Comparison of ENCODE assay signal across 1 cellular context in the genomic region with DNA sequence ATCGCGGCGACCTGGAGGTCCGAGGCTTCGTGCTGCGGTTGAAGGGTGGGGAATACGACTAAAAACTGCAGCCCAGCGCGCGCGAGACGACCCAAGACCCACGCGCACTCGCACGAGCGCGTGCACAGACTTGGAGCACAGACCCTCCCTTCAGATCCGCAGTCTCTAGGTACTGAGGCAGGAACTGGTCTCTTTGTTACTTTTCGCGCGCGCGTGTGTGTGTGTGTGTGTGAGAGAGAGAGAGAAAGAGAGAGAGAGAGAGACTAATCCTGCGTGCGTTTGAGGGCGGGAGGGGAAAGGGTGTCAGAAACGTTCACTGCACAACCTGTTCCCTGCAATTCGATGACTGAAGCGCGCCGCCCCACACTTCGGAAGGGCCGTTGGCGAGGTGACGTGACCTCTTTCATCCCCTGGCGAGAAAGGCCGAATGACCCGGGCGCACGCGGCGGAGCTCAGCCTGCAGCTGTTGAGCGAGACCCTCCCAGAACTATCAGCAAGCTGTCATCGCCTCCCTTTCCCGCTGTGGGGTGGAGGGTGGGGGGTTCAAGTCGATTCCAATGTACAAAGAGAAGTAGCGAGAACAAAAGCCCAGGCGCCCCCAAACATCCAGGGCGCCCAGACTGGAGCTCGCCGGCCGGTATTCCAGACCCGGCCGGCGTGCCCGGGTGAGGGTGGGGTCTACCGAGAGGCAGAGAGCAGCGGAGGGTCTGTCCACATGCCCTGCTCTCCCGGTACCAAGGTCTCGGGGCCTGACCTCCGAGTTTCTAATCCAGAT.
TF ChIP-seq lines count a peak whose summit lies in the region.

No MANE protein-coding gene starts in this region.

TF ChIP-seq in K562, 482 proteins besides CTCF, POLR2A, EP300 and RAD21 (continued from another document and continues in another):
- TF ChIP-seq, protein P1, sequence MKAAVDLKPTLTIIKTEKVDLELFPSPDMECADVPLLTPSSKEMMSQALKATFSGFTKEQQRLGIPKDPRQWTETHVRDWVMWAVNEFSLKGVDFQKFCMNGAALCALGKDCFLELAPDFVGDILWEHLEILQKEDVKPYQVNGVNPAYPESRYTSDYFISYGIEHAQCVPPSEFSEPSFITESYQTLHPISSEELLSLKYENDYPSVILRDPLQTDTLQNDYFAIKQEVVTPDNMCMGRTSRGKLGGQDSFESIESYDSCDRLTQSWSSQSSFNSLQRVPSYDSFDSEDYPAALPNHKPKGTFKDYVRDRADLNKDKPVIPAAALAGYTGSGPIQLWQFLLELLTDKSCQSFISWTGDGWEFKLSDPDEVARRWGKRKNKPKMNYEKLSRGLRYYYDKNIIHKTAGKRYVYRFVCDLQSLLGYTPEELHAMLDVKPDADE (conservative IDR thresholded peaks at IDR 0.05; ENCODE audit: control insufficient read depth, low read depth, low read length) = no peak
- no peak for TF ChIP-seq ZNF551 (CRISPR knock-in tag; IDR thresholded peaks at IDR 0.05)
- TF ChIP-seq NFE2L1 (tag; IDR thresholded peaks at IDR 0.05; ENCODE audit: borderline replicate concordance, low read depth) = no peak
- TF ChIP-seq SIRT6 (IDR thresholded peaks at IDR 0.05; ENCODE audit: low read depth, low read length) = no peak
- TF ChIP-seq, protein P2, sequence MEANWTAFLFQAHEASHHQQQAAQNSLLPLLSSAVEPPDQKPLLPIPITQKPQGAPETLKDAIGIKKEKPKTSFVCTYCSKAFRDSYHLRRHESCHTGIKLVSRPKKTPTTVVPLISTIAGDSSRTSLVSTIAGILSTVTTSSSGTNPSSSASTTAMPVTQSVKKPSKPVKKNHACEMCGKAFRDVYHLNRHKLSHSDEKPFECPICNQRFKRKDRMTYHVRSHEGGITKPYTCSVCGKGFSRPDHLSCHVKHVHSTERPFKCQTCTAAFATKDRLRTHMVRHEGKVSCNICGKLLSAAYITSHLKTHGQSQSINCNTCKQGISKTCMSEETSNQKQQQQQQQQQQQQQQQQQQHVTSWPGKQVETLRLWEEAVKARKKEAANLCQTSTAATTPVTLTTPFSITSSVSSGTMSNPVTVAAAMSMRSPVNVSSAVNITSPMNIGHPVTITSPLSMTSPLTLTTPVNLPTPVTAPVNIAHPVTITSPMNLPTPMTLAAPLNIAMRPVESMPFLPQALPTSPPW (CRISPR knock-in tag; IDR thresholded peaks at IDR 0.05) = no peak; the same call in 1 of the 2 replicates
- no peak for TF ChIP-seq SMAD2 (IDR thresholded peaks at IDR 0.05; ENCODE audit: low read depth, low read length)
- TF ChIP-seq ZNF507 (tag; conservative IDR thresholded peaks at IDR 0.05) = no peak
- no peak for TF ChIP-seq KLF16 (IDR thresholded peaks at IDR 0.05)
- TF ChIP-seq, protein P3, sequence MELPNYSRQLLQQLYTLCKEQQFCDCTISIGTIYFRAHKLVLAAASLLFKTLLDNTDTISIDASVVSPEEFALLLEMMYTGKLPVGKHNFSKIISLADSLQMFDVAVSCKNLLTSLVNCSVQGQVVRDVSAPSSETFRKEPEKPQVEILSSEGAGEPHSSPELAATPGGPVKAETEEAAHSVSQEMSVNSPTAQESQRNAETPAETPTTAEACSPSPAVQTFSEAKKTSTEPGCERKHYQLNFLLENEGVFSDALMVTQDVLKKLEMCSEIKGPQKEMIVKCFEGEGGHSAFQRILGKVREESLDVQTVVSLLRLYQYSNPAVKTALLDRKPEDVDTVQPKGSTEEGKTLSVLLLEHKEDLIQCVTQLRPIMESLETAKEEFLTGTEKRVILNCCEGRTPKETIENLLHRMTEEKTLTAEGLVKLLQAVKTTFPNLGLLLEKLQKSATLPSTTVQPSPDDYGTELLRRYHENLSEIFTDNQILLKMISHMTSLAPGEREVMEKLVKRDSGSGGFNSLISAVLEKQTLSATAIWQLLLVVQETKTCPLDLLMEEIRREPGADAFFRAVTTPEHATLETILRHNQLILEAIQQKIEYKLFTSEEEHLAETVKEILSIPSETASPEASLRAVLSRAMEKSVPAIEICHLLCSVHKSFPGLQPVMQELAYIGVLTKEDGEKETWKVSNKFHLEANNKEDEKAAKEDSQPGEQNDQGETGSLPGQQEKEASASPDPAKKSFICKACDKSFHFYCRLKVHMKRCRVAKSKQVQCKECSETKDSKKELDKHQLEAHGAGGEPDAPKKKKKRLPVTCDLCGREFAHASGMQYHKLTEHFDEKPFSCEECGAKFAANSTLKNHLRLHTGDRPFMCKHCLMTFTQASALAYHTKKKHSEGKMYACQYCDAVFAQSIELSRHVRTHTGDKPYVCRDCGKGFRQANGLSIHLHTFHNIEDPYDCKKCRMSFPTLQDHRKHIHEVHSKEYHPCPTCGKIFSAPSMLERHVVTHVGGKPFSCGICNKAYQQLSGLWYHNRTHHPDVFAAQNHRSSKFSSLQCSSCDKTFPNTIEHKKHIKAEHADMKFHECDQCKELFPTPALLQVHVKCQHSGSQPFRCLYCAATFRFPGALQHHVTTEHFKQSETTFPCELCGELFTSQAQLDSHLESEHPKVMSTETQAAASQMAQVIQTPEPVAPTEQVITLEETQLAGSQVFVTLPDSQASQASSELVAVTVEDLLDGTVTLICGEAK (IDR thresholded peaks at IDR 0.05) = peak; percentile 36; the same call in 1 of the 2 replicates
- TF ChIP-seq, protein P3 (CRISPR knock-in tag; IDR thresholded peaks at IDR 0.05) = no peak
- no peak for TF ChIP-seq DPF2 (IDR thresholded peaks at IDR 0.05)
- TF ChIP-seq TRIM28 (IDR thresholded peaks at IDR 0.05) = no peak
- TF ChIP-seq PRPF4 (IDR thresholded peaks at IDR 0.05; ENCODE audit: insufficient read depth, low read depth, low read length, poor library complexity, severe bottlenecking) = no peak
- TF ChIP-seq ZNF232 (CRISPR knock-in tag; IDR thresholded peaks at IDR 0.05) = no peak
- TF ChIP-seq, protein P4, sequence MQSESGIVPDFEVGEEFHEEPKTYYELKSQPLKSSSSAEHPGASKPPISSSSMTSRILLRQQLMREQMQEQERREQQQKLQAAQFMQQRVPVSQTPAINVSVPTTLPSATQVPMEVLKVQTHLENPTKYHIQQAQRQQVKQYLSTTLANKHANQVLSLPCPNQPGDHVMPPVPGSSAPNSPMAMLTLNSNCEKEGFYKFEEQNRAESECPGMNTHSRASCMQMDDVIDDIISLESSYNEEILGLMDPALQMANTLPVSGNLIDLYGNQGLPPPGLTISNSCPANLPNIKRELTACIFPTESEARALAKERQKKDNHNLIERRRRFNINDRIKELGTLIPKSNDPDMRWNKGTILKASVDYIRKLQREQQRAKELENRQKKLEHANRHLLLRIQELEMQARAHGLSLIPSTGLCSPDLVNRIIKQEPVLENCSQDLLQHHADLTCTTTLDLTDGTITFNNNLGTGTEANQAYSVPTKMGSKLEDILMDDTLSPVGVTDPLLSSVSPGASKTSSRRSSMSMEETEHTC (IDR thresholded peaks at IDR 0.05) = no peak
- no peak for TF ChIP-seq RBM14 (IDR thresholded peaks at IDR 0.05; ENCODE audit: borderline replicate concordance, insufficient read depth, low read depth, low read length)
- TF ChIP-seq FOXA3 (CRISPR knock-in tag; conservative IDR thresholded peaks at IDR 0.05 in 1 of 2, IDR thresholded peaks at IDR 0.05 in 1 of 2) = 0 out of 4 replicates have a peak, but pooled peaks of 1 of the 2 experiments have one; percentile 7
- TF ChIP-seq POLR3G (IDR thresholded peaks at IDR 0.05; ENCODE audit: extremely low read depth, insufficient read length, insufficient replicate concordance) = no peak
- no peak for TF ChIP-seq TEAD2 (tag; IDR thresholded peaks at IDR 0.05)
- no peak for TF ChIP-seq ZNF57 (CRISPR knock-in tag; IDR thresholded peaks at IDR 0.05)
- no peak for TF ChIP-seq ZNF668 (CRISPR knock-in tag; IDR thresholded peaks at IDR 0.05)
- peak; percentile 21; the same call in 1 of the 2 replicates for TF ChIP-seq ZNF431 (CRISPR knock-in tag; IDR thresholded peaks at IDR 0.05)
- TF ChIP-seq, protein P5, sequence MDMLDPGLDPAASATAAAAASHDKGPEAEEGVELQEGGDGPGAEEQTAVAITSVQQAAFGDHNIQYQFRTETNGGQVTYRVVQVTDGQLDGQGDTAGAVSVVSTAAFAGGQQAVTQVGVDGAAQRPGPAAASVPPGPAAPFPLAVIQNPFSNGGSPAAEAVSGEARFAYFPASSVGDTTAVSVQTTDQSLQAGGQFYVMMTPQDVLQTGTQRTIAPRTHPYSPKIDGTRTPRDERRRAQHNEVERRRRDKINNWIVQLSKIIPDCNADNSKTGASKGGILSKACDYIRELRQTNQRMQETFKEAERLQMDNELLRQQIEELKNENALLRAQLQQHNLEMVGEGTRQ (CRISPR knock-in tag; IDR thresholded peaks at IDR 0.05) = no peak
- TF ChIP-seq, protein P6, sequence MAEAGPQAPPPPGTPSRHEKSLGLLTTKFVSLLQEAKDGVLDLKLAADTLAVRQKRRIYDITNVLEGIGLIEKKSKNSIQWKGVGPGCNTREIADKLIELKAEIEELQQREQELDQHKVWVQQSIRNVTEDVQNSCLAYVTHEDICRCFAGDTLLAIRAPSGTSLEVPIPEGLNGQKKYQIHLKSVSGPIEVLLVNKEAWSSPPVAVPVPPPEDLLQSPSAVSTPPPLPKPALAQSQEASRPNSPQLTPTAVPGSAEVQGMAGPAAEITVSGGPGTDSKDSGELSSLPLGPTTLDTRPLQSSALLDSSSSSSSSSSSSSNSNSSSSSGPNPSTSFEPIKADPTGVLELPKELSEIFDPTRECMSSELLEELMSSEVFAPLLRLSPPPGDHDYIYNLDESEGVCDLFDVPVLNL (CRISPR knock-in tag; IDR thresholded peaks at IDR 0.05; ENCODE audit: low read depth) = no peak
- no peak for TF ChIP-seq TEAD1 (CRISPR knock-in tag; IDR thresholded peaks at IDR 0.05)
- TF ChIP-seq, protein P7, sequence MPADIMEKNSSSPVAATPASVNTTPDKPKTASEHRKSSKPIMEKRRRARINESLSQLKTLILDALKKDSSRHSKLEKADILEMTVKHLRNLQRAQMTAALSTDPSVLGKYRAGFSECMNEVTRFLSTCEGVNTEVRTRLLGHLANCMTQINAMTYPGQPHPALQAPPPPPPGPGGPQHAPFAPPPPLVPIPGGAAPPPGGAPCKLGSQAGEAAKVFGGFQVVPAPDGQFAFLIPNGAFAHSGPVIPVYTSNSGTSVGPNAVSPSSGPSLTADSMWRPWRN (IDR thresholded peaks at IDR 0.05; ENCODE audit: low read depth) = peak; percentile 46; the same call in 1 of the 2 replicates
- TF ChIP-seq CEBPB (tag; IDR thresholded peaks at IDR 0.05) = no peak
- TF ChIP-seq, protein P8, sequence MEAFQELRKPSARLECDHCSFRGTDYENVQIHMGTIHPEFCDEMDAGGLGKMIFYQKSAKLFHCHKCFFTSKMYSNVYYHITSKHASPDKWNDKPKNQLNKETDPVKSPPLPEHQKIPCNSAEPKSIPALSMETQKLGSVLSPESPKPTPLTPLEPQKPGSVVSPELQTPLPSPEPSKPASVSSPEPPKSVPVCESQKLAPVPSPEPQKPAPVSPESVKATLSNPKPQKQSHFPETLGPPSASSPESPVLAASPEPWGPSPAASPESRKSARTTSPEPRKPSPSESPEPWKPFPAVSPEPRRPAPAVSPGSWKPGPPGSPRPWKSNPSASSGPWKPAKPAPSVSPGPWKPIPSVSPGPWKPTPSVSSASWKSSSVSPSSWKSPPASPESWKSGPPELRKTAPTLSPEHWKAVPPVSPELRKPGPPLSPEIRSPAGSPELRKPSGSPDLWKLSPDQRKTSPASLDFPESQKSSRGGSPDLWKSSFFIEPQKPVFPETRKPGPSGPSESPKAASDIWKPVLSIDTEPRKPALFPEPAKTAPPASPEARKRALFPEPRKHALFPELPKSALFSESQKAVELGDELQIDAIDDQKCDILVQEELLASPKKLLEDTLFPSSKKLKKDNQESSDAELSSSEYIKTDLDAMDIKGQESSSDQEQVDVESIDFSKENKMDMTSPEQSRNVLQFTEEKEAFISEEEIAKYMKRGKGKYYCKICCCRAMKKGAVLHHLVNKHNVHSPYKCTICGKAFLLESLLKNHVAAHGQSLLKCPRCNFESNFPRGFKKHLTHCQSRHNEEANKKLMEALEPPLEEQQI (IDR thresholded peaks at IDR 0.05) = no peak
- TF ChIP-seq CHD2 (IDR thresholded peaks at IDR 0.05; ENCODE audit: low read depth, low read length) = no peak
- no peak for TF ChIP-seq ZNF785 (CRISPR knock-in tag; IDR thresholded peaks at IDR 0.05)
- no peak for TF ChIP-seq ARHGAP35 (IDR thresholded peaks at IDR 0.05; ENCODE audit: partially characterized antibody)
- no peak for TF ChIP-seq CREBBP (IDR thresholded peaks at IDR 0.05; ENCODE audit: low read depth, low read length)
- no peak for TF ChIP-seq ILK (tag; IDR thresholded peaks at IDR 0.05; ENCODE audit: borderline replicate concordance, low read depth)
- TF ChIP-seq ZNF384 (IDR thresholded peaks at IDR 0.05; ENCODE audit: low read depth, low read length) = no peak
- TF ChIP-seq NCOA6 (IDR thresholded peaks at IDR 0.05) = no peak
- TF ChIP-seq MCM3 (IDR thresholded peaks at IDR 0.05) = no peak
- no peak for TF ChIP-seq WHSC1 (IDR thresholded peaks at IDR 0.05; ENCODE audit: low read length)
- TF ChIP-seq PTBP1 (IDR thresholded peaks at IDR 0.05; ENCODE audit: low read depth, low read length) = no peak
- TF ChIP-seq KDM5B (IDR thresholded peaks at IDR 0.05; ENCODE audit: insufficient replicate concordance, low read depth, low read length) = peak; percentile 25
- TF ChIP-seq HOXB6 (CRISPR knock-in tag; IDR thresholded peaks at IDR 0.05; ENCODE audit: borderline replicate concordance) = no peak
- TF ChIP-seq NR1H2 (CRISPR knock-in tag; IDR thresholded peaks at IDR 0.05) = 0 out of 2 replicates have a peak, but pooled peaks have one; percentile 46
- TF ChIP-seq BCL6 (CRISPR knock-in tag; IDR thresholded peaks at IDR 0.05) = no peak
- no peak for TF ChIP-seq NEUROD1 (IDR thresholded peaks at IDR 0.05; ENCODE audit: borderline replicate concordance, low read depth, low read length, partially characterized antibody)
- no peak for TF ChIP-seq GTF2E2 (tag; IDR thresholded peaks at IDR 0.05)
- no peak for TF ChIP-seq FOXK1 (CRISPR knock-in tag; IDR thresholded peaks at IDR 0.05; ENCODE audit: borderline replicate concordance)
- no peak for TF ChIP-seq KLF6 (CRISPR knock-in tag; IDR thresholded peaks at IDR 0.05; ENCODE audit: borderline replicate concordance)
- no peak for TF ChIP-seq TARDBP (IDR thresholded peaks at IDR 0.05)
